ENCODE assay signal across 32 cellular contexts in the genomic region with DNA sequence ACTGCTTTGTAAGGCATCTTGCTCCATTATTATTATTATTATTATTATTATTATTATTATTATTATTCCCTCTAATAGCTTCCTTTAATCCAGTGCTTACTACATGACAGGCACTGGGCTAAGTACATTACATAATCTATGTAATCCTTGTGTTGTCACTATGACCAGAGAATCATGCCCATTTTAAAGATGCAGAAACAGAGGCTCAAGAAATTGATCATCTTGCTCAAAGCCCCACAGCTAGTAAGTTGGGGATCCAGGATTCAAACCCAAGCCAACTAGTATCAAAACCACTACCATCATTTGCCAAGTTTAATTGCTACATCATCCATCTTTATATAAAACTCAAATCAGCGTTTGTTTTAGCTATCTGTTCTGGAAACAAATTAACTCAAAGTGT. TPM values are rescaled to one million over a fixed set of nuclear protein-coding genes. Genes with fewer than 3 reads are reported as not detected.
"Had no signal": no experiment of that assay in that cellular context is flagged by ENCODE, and none has a peak within 500 bp of the region (broad histone marks: within the 10 kb centered on the region; RNA-seq: fewer than 3 reads in every experiment).

No MANE protein-coding gene starts in this region.

- H3K9me3 ChIP-seq: left lung, ovary, prostate gland, upper lobe of right lung had no signal

- H3K36me3 ChIP-seq: left lung, ovary, prostate gland, sigmoid colon, spleen, tibial nerve, upper lobe of right lung had no signal

- ATAC-seq: left lung; naive thymus-derived CD4-positive, alpha-beta T cell; natural killer cell treated with Interleukin-12 subunit alpha and Interleukin-12 subunit beta and Interleukin-15 and Interleukin-18, amount 100 ng/mL, for 72 hours; stimulated activated effector memory CD8-positive, alpha-beta T cell treated with anti-CD3 and anti-CD28 coated beads, Interleukin-12 subunit alpha, Interleukin-12 subunit beta, amount 100 ng/mL, for 72 hours; upper lobe of right lung had no signal

- H3K27me3 ChIP-seq: left lung, ovary, sigmoid colon, spleen, tibial nerve, upper lobe of right lung had no signal

- H3K36me3 Mint-ChIP-seq: immature natural killer cell; mesothelial cell of epicardium; natural killer cell treated with Interleukin-12 subunit alpha and Interleukin-12 subunit beta and Interleukin-15 and Interleukin-18, amount 100 ng/mL, for 72 hours; stimulated activated effector memory CD8-positive, alpha-beta T cell treated with anti-CD3 and anti-CD28 coated beads, Interleukin-12 subunit alpha, Interleukin-12 subunit beta, amount 100 ng/mL, for 72 hours had no signal

- H3K27me3 Mint-ChIP-seq: natural killer cell treated with Interleukin-12 subunit alpha and Interleukin-12 subunit beta and Interleukin-15 and Interleukin-18, amount 100 ng/mL, for 72 hours; stimulated activated naive CD8-positive, alpha-beta T cell treated with anti-CD3 and anti-CD28 coated beads, Interleukin-15, Interleukin-2, amounts not matched to agents 100 ng/mL and 50 ng/mL, for 24 hours had no signal

- H3K9me3 Mint-ChIP-seq: immature natural killer cell had no signal

- H3K4me3 Mint-ChIP-seq: immature natural killer cell; mesothelial cell of epicardium; naive thymus-derived CD4-positive, alpha-beta T cell; natural killer cell treated with Interleukin-12 subunit alpha and Interleukin-12 subunit beta and Interleukin-15 and Interleukin-18, amount 100 ng/mL, for 72 hours; stimulated activated effector memory CD8-positive, alpha-beta T cell treated with anti-CD3 and anti-CD28 coated beads, Interleukin-12 subunit alpha, Interleukin-12 subunit beta, amount 100 ng/mL, for 72 hours; stimulated activated naive CD8-positive, alpha-beta T cell treated with anti-CD3 and anti-CD28 coated beads, Interleukin-15, Interleukin-2, amounts not matched to agents 100 ng/mL and 50 ng/mL, for 24 hours had no signal

- H3K4me3 ChIP-seq: left lung, lung, ovary, prostate gland, sigmoid colon, spleen, upper lobe of right lung had no signal

- H3K27ac Mint-ChIP-seq: immature natural killer cell; mesothelial cell of epicardium; naive thymus-derived CD4-positive, alpha-beta T cell; natural killer cell treated with Interleukin-12 subunit alpha and Interleukin-12 subunit beta and Interleukin-15 and Interleukin-18, amount 100 ng/mL, for 72 hours; stimulated activated effector memory CD8-positive, alpha-beta T cell treated with anti-CD3 and anti-CD28 coated beads, Interleukin-12 subunit alpha, Interleukin-12 subunit beta, amount 100 ng/mL, for 72 hours; stimulated activated naive CD8-positive, alpha-beta T cell treated with anti-CD3 and anti-CD28 coated beads, Interleukin-15, Interleukin-2, amounts not matched to agents 100 ng/mL and 50 ng/mL, for 24 hours had no signal

- H3K4me1 ChIP-seq: left lung, prostate gland, sigmoid colon had no signal

- H3K4me1 Mint-ChIP-seq: immature natural killer cell; stimulated activated effector memory CD8-positive, alpha-beta T cell treated with anti-CD3 and anti-CD28 coated beads, Interleukin-12 subunit alpha, Interleukin-12 subunit beta, amount 100 ng/mL, for 72 hours had no signal

- FAIRE-seq: islet of Langerhans, kidney, small intestine, urothelium cell line had no signal

- DNase-seq: hypothalamus; immature natural killer cell; kidney; left lung; mesendoderm; naive thymus-derived CD4-positive, alpha-beta T cell; ovary; retina; right cardiac atrium; sigmoid colon; stimulated activated CD4-positive, alpha-beta T cell treated with anti-CD3 and anti-CD28 coated beads, Interleukin-4, amount 100 ng/mL, for 24 hours; stimulated activated naive CD4-positive, alpha-beta T cell; substantia nigra; upper lobe of right lung had no signal

- H3K27ac ChIP-seq: left lung, ovary, prostate gland, sigmoid colon, spleen, upper lobe of right lung had no signal

RNA-seq across cellular contexts. Expression of a gene that starts 0.6 kb away (rescaled TPM):
- total RNA-seq: naive thymus-derived CD4-positive, alpha-beta T cell; natural killer cell treated with Interleukin-12 subunit alpha and Interleukin-12 subunit beta and Interleukin-15 and Interleukin-18, amount 100 ng/mL, for 72 hours; upper lobe of right lung had no signal
- polyA plus RNA-seq: immature natural killer cell; naive thymus-derived CD4-positive, alpha-beta T cell had no signal

RNA-seq across cellular contexts. Expression of a gene that starts 18.8 kb away (rescaled TPM):
- total RNA-seq: kidney; left colon; left lung; lung; mesothelial cell of epicardium; mononuclear cell; myocyte; naive thymus-derived CD4-positive, alpha-beta T cell; natural killer cell treated with Interleukin-12 subunit alpha and Interleukin-12 subunit beta and Interleukin-15 and Interleukin-18, amount 100 ng/mL, for 72 hours; omental fat pad; ovary; prostate gland; right cardiac atrium; sigmoid colon; spleen; temporal lobe; tibial nerve; upper lobe of right lung had no signal
- polyA plus RNA-seq: immature natural killer cell; lung; naive thymus-derived CD4-positive, alpha-beta T cell; neural cell; ovary; right cardiac atrium; sigmoid colon; small intestine; spleen; thymus had no signal

RNA-seq across cellular contexts. Expression of a gene that starts 46.5 kb away (rescaled TPM):
- polyA plus RNA-seq: neural cell had no signal
